12 cellular contexts compared by ENCODE assay signal in genomic region chr1:212668477-212668876, GRCh38. TPM values are rescaled to one million over a fixed set of nuclear protein-coding genes. Genes with fewer than 3 reads are reported as not detected.
DNase-seq lines count a peak whose midpoint lies in the region; TF ChIP-seq lines count a peak whose summit lies in the region.
"Had no signal": no experiment of that assay in that cellular context is flagged by ENCODE, and none has a peak within 500 bp of the region (broad histone marks: within the 10 kb centered on the region; RNA-seq: fewer than 3 reads in every experiment).

No MANE protein-coding gene starts in this region.

- TF ChIP-seq CTCF in A673 (conservative IDR thresholded peaks at IDR 0.05; ENCODE audit: low read depth, low read length) (no peak), SK-N-SH (IDR thresholded peaks at IDR 0.05) (no peak), fibroblast of lung (conservative IDR thresholded peaks at IDR 0.05 in 1 of 2, IDR thresholded peaks at IDR 0.05 in 1 of 2; ENCODE audit: low read depth in 1 of 2, low read length in 2 of 2) (no peak), progenitor cell of endocrine pancreas (IDR thresholded peaks at IDR 0.05; ENCODE audit: unreplicated experiment) (no peak)

- H3K79me2 ChIP-seq in SK-N-SH (ENCODE audit: insufficient read depth) (no peaks in the 10 kb centered on the region), fibroblast of lung (ENCODE audit: control insufficient read depth, insufficient read depth, low read length) (no peaks in the 10 kb centered on the region)

- H3K9me2 ChIP-seq in SK-N-SH = no peaks in the 10 kb centered on the region

- H3K4me1 ChIP-seq in A673 (ENCODE audit: insufficient read depth, low read length, poor library complexity, severe bottlenecking) (peaks cover 27% of the 10 kb centered on the region), SK-N-SH (ENCODE audit: control insufficient read depth in 1 of 2, insufficient read depth in 2 of 2, low read depth in 1 of 2, low read length in 1 of 2) (peaks cover 29 to 51% of the 10 kb centered on the region in 2 experiments), fibroblast of lung (ENCODE audit: control insufficient read depth, extremely low read depth, insufficient read depth, low read length) (peaks cover 19% of the 10 kb centered on the region)

- H3K4me2 ChIP-seq in SK-N-SH = peak overlapping the region; percentile 75
- peak overlapping the region; percentile 83 for H3K4me2 ChIP-seq in fibroblast of lung (ENCODE audit: extremely low read depth, insufficient read depth, low read length)

- H3K9me3 ChIP-seq in A673 (ENCODE audit: low read depth, low read length, poor library complexity, severe bottlenecking) (no peaks in the 10 kb centered on the region), SK-N-SH (no peaks in the 10 kb centered on the region), fibroblast of lung (ENCODE audit: control insufficient read depth, insufficient read depth, low read depth, low read length) (no peaks in the 10 kb centered on the region)

- H3F3A ChIP-seq in SK-N-SH (replicated peaks; ENCODE audit: insufficient read depth) = peaks cover 21% of the 10 kb centered on the region

- H3K9ac ChIP-seq in SK-N-SH (peak overlapping the region; percentile 78; the same call in 1 of the 2 replicates), fibroblast of lung (ENCODE audit: insufficient read depth, low read length) (peak overlapping the region; percentile 67)

- peaks cover 7% of the 10 kb centered on the region for H3K4me1 Mint-ChIP-seq in progenitor cell of endocrine pancreas (ENCODE audit: low read depth)
- peaks cover 57% of the 10 kb centered on the region for H3K4me1 Mint-ChIP-seq in activated T-helper 2 cell treated with anti-CD3 and anti-CD28 coated beads, Interferon-gamma antibody, Interleukin-2, Interleukin-4, amounts not matched to agents 10 μg/mL and 5 μg/mL and 100 μg/mL, durations not matched to agents 14 hours and 24 hours and 36 hours (ENCODE audit: low read depth)

- H3K27me3 ChIP-seq in A673 (replicated peaks; ENCODE audit: insufficient read depth, low read depth, low read length, poor library complexity) (no peaks in the 10 kb centered on the region), SK-N-SH (ENCODE audit: insufficient read depth) (no peaks in the 10 kb centered on the region), fibroblast of lung (ENCODE audit: control insufficient read depth, insufficient read depth, low read length) (no peaks in the 10 kb centered on the region)

- no peak overlapping the region for H3K4me3 Mint-ChIP-seq in progenitor cell of endocrine pancreas (ENCODE audit: low read depth)
- no peak overlapping the region for H3K4me3 Mint-ChIP-seq in activated T-helper 2 cell treated with anti-CD3 and anti-CD28 coated beads, Interferon-gamma antibody, Interleukin-2, Interleukin-4, amounts not matched to agents 10 μg/mL and 5 μg/mL and 100 μg/mL, durations not matched to agents 14 hours and 24 hours and 36 hours (ENCODE audit: low read depth)
- H3K4me3 Mint-ChIP-seq: naive B cell; T-helper 1 cell treated with Interleukin-12 subunit alpha and Interleukin-12 subunit beta and Interleukin-4 antibody, amounts not matched to agents 30 μg/mL and 1 μg/mL, for 36 hours had no signal

- CTCF ChIA-PET in A673 (lab: Charles Lee) (no interaction called here), SK-N-SH (lab: Yijun Ruan, JAX) (interaction anchor here (0.8 to 6.0 kb wide), 10 partner anchors 9 to 190 kb away, joined by 3 to 51 read pairs (median 4); partner anchors contain the start of gene ATF3)

- no peak for TF ChIP-seq EP300 in SK-N-SH (IDR thresholded peaks at IDR 0.05; ENCODE audit: borderline replicate concordance in 1 of 2, low read depth in 1 of 2, low read length in 1 of 2)

- H3K36me3 Mint-ChIP-seq in progenitor cell of endocrine pancreas (ENCODE audit: insufficient read depth) = no peaks in the 10 kb centered on the region
- H3K36me3 Mint-ChIP-seq in activated T-helper 2 cell treated with anti-CD3 and anti-CD28 coated beads, Interferon-gamma antibody, Interleukin-2, Interleukin-4, amounts not matched to agents 10 μg/mL and 5 μg/mL and 100 μg/mL, durations not matched to agents 14 hours and 24 hours and 36 hours (ENCODE audit: low read depth) = no peaks in the 10 kb centered on the region
- H3K36me3 Mint-ChIP-seq: naive B cell had no signal

- no TSS peak for BruUV-seq in A673 (replicated peaks; lab: Mats Ljungman, UMichigan)

- WGBS in SK-N-SH (ENCODE audit: low lambda C conversion rate) = 92% methylated on average over 5 of the region's 5 CpGs

- peak overlapping the region; percentile 21 for H3K27ac ChIP-seq in A673 (ENCODE audit: low read depth, low read length, poor library complexity, severe bottlenecking)
- peak overlapping the region; percentile 95 to 99 for H3K27ac ChIP-seq in SK-N-SH (ENCODE audit: low read depth in 2 of 2, low read length in 1 of 2)
- H3K27ac ChIP-seq in fibroblast of lung (ENCODE audit: insufficient read depth, low read length) = peak overlapping the region; percentile 99

- DNase-seq in A673 (ENCODE audit: low spot score) (no peak), SK-N-SH (no peak), fibroblast of lung (ENCODE audit: low read depth in 2 of 2) (no peak), progenitor cell of endocrine pancreas (ENCODE audit: low spot score, unreplicated experiment) (no peak), LoVo (ENCODE audit: low spot score) (no peak), NCI-H82 treated with DMSO at 0.1 percent for 48 hours (lab: John Stamatoyannopoulos, UW; ENCODE audit: unreplicated experiment) (no peak), NCI-H774 (lab: John Stamatoyannopoulos, UW) (no peak)
- no peak for DNase-seq in activated T-helper 2 cell treated with anti-CD3 and anti-CD28 coated beads, Interferon-gamma antibody, Interleukin-2, Interleukin-4, amounts not matched to agents 10 μg/mL and 5 μg/mL and 100 μg/mL, durations not matched to agents 14 hours and 24 hours and 36 hours (ENCODE audit: low spot score)
- DNase-seq: activated CD4-positive, alpha-beta T cell treated with anti-CD3 and anti-CD28 coated beads, Interleukin-2, amount 50 U/mL, for 1 hour; naive B cell; stimulated activated CD8-positive, alpha-beta memory T cell treated with anti-CD3 and anti-CD28 coated beads, Interleukin-4, amount 100 ng/mL, for 48 hours had no signal

- H4K20me1 ChIP-seq in SK-N-SH (ENCODE audit: insufficient read depth) (no peaks in the 10 kb centered on the region), fibroblast of lung (ENCODE audit: control insufficient read depth, extremely low read depth, insufficient read depth, low read length) (no peaks in the 10 kb centered on the region)

- H3K4me3 ChIP-seq in A673 (ENCODE audit: low read depth, low read length, poor library complexity, severe bottlenecking) = no peak overlapping the region
- H3K4me3 ChIP-seq in SK-N-SH (ENCODE audit: low read depth in 2 of 2, low read length in 1 of 2) = peak overlapping the region; percentile 25 to 43; a peak in 2 of 4 replicates
- H3K4me3 ChIP-seq in fibroblast of lung (replicated peaks in 1 of 4; ENCODE audit: control extremely low read depth in 1 of 4, insufficient read depth in 1 of 4, low read depth in 3 of 4, low read length in 4 of 4) = no peak overlapping the region

- peak overlapping the region; percentile 29 for H3K27ac Mint-ChIP-seq in progenitor cell of endocrine pancreas
- H3K27ac Mint-ChIP-seq in activated T-helper 2 cell treated with anti-CD3 and anti-CD28 coated beads, Interferon-gamma antibody, Interleukin-2, Interleukin-4, amounts not matched to agents 10 μg/mL and 5 μg/mL and 100 μg/mL, durations not matched to agents 14 hours and 24 hours and 36 hours = no peak overlapping the region
- H3K27ac Mint-ChIP-seq: naive B cell; T-helper 1 cell treated with Interleukin-12 subunit alpha and Interleukin-12 subunit beta and Interleukin-4 antibody, amounts not matched to agents 30 μg/mL and 1 μg/mL, for 36 hours had no signal

- intact Hi-C loops in A673 (cut with micrococcal nuclease; ENCODE audit: unreplicated experiment) = loop anchor here (5.0 kb wide), 1 partner anchor 191 kb away; no protein-coding TSS in a partner anchor
- intact Hi-C loops in activated T-helper 2 cell treated with anti-CD3 and anti-CD28 coated beads, Interferon-gamma antibody, Interleukin-2, Interleukin-4, amounts not matched to agents 10 μg/mL and 5 μg/mL and 100 μg/mL, durations not matched to agents 14 hours and 24 hours and 36 hours (cut with micrococcal nuclease) = no loop called here

- H3K27me3 Mint-ChIP-seq in progenitor cell of endocrine pancreas = peaks cover 68% of the 10 kb centered on the region
- no peaks in the 10 kb centered on the region for H3K27me3 Mint-ChIP-seq in activated T-helper 2 cell treated with anti-CD3 and anti-CD28 coated beads, Interferon-gamma antibody, Interleukin-2, Interleukin-4, amounts not matched to agents 10 μg/mL and 5 μg/mL and 100 μg/mL, durations not matched to agents 14 hours and 24 hours and 36 hours (ENCODE audit: low read depth)

- POLR2A ChIA-PET in A673 (lab: Charles Lee; ENCODE audit: low non-redundant PET) = no interaction called here
- POLR2A ChIA-PET in SK-N-SH (lab: Yijun Ruan, JAX) = interaction anchor here (3.6 kb wide), 1 partner anchor 60 kb away, joined by 41 read pairs; the partner anchor contains the start of gene ATF3

- H3K36me3 ChIP-seq in A673 (ENCODE audit: insufficient read depth, low read length, poor library complexity, severe bottlenecking) (no peaks in the 10 kb centered on the region), SK-N-SH (replicated peaks in 1 of 2; ENCODE audit: control insufficient read depth in 1 of 2, insufficient read depth in 2 of 2, low read length in 1 of 2) (no peaks in the 10 kb centered on the region), fibroblast of lung (ENCODE audit: control insufficient read depth, insufficient read depth, low read length) (no peaks in the 10 kb centered on the region)

- TF ChIP-seq RAD21 in SK-N-SH (IDR thresholded peaks at IDR 0.05; ENCODE audit: low read length) = no peak

- H2AFZ ChIP-seq in SK-N-SH (ENCODE audit: low read depth) (peak overlapping the region; percentile 63; the same call in 1 of the 2 replicates), fibroblast of lung (ENCODE audit: low read length) (no peak overlapping the region)

- H3K9me3 Mint-ChIP-seq in progenitor cell of endocrine pancreas (ENCODE audit: low read depth) = no peaks in the 10 kb centered on the region
- no peaks in the 10 kb centered on the region for H3K9me3 Mint-ChIP-seq in activated T-helper 2 cell treated with anti-CD3 and anti-CD28 coated beads, Interferon-gamma antibody, Interleukin-2, Interleukin-4, amounts not matched to agents 10 μg/mL and 5 μg/mL and 100 μg/mL, durations not matched to agents 14 hours and 24 hours and 36 hours
- H3K9me3 Mint-ChIP-seq: naive B cell; T-helper 1 cell treated with Interleukin-12 subunit alpha and Interleukin-12 subunit beta and Interleukin-4 antibody, amounts not matched to agents 30 μg/mL and 1 μg/mL, for 36 hours had no signal

RNA-seq across cellular contexts. Expression of gene BATF3, which starts 31.2 kb away (rescaled TPM):
- total RNA-seq in A673 (2021) = 4.1 and 6.9 TPM in 2 replicates
- 0.76 and 0.86 TPM in 2 replicates for polyA plus RNA-seq in SK-N-SH (2012; rRNA removed)
- polyA plus RNA-seq in SK-N-SH (2012; cell fraction: cytosol; rRNA removed) = 0.50 and 0.68 TPM in 2 replicates
- 2.2 and 2.4 TPM in 2 replicates for polyA plus RNA-seq in SK-N-SH (2012; cell fraction: nucleus; rRNA removed)
- total RNA-seq in fibroblast of lung = 3.3 and 6.8 TPM in 2 replicates
- polyA plus RNA-seq in fibroblast of lung = 3.6 and 9.1 TPM in 2 replicates
- 8.4 and 19.3 TPM in 2 replicates for polyA plus RNA-seq in fibroblast of lung (2012)
- polyA minus RNA-seq in fibroblast of lung (ENCODE audit: low replicate concordance) = 1.0 and 4.8 TPM in 2 replicates
- 0.53 and 0.55 TPM in 2 replicates for total RNA-seq in progenitor cell of endocrine pancreas
- total RNA-seq in activated T-helper 2 cell treated with anti-CD3 and anti-CD28 coated beads, Interferon-gamma antibody, Interleukin-2, Interleukin-4, amounts not matched to agents 10 μg/mL and 5 μg/mL and 100 μg/mL, durations not matched to agents 14 hours and 24 hours and 36 hours = 246 and 249 TPM in 2 replicates

RNA-seq across cellular contexts. Expression of gene ATF3, which starts 59.9 kb away (rescaled TPM):
- total RNA-seq in A673 (2021) (12.6 and 16.0 TPM in 2 replicates), fibroblast of lung (14.1 and 35.7 TPM in 2 replicates), progenitor cell of endocrine pancreas (14.6 and 18.2 TPM in 2 replicates)
- polyA plus RNA-seq in SK-N-SH (2012; rRNA removed) (29.7 TPM in 2 replicates), fibroblast of lung (12.4 and 33.8 TPM in 2 replicates)
- 16.4 and 25.6 TPM in 2 replicates for polyA plus RNA-seq in SK-N-SH (2012; cell fraction: cytosol; rRNA removed)
- polyA plus RNA-seq in SK-N-SH (2012; cell fraction: nucleus; rRNA removed) = 75.2 and 130 TPM in 2 replicates
- 9.8 and 31.1 TPM in 2 replicates for polyA plus RNA-seq in fibroblast of lung (2012)
- 12.8 and 15.8 TPM in 2 replicates for polyA minus RNA-seq in fibroblast of lung (ENCODE audit: low replicate concordance)
- total RNA-seq in activated T-helper 2 cell treated with anti-CD3 and anti-CD28 coated beads, Interferon-gamma antibody, Interleukin-2, Interleukin-4, amounts not matched to agents 10 μg/mL and 5 μg/mL and 100 μg/mL, durations not matched to agents 14 hours and 24 hours and 36 hours = 17.9 and 23.9 TPM in 2 replicates

Comparison
In these comparisons a context has a peak if more than half of its experiments do, and no peak if none do; other contexts are left out.
1. H3K27ac ChIP-seq: peak in every context shown above with its lines; median percentile 99 in fibroblast of lung; 97 in SK-N-SH; 21 in A673.
2. H3K4me3 ChIP-seq: peak in SK-N-SH (2 of 2); none in A673 (single experiment) and fibroblast of lung (0 of 4).
3. RNA of gene BATF3, which starts 31.2 kb away (total RNA-seq): 246 to 249 TPM in activated T-helper 2 cell treated with anti-CD3 and anti-CD28 coated beads, Interferon-gamma antibody, Interleukin-2, Interleukin-4, amounts not matched to agents 10 μg/mL and 5 μg/mL and 100 μg/mL, durations not matched to agents 14 hours and 24 hours and 36 hours; 4.1 to 6.9 TPM in A673, 3.3 to 6.8 TPM in fibroblast of lung and 0.53 to 0.55 TPM in progenitor cell of endocrine pancreas; every median in the first group is over 10 times any median in the second.